In genomic region chr2:139769633-139770032, GRCh38 we compare ENCODE assay signal across 7 cellular contexts.
"Had no signal": no experiment of that assay in that cellular context is flagged by ENCODE, and none has a peak within 500 bp of the region (broad histone marks: within the 10 kb centered on the region; RNA-seq: fewer than 3 reads in every experiment).

No MANE protein-coding gene starts in this region.

- ATAC-seq: HepG2, K562 had no signal

- H3K27ac ChIP-seq: HL-60 had no signal

- H3K4me3 ChIP-seq: K562 had no signal

- DNase-seq: IMR-90, KBM-7, KG1 had no signal

- FAIRE-seq: HepG2, HTR-8/SVneo, K562 had no signal
